1 cellular context compared by ENCODE assay signal in the genomic region with DNA sequence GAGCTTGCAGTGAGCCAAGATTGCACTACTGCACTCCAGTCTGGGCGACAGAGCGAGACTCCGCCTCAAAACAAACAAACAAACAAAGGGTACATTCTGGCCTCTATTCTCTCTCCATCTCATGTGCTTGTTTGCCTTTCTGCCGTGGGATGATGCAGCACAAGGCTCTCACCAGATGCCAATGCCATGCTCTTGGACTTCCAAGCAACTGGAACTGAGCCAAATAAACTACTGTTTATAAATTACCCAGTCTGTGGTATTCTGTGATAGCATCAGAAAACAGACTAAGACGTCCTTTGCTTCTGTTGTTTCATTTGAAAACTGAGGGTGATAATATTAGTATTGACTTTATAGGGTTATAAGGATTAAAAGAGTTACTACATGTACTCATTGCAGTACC.
TF ChIP-seq lines count a peak whose summit lies in the region.

No MANE protein-coding gene starts in this region.

TF ChIP-seq in HepG2, 621 proteins besides CTCF, POLR2A, EP300 and RAD21:
- TF ChIP-seq ZNF670 (CRISPR knock-in tag; IDR thresholded peaks at IDR 0.05; ENCODE audit: borderline replicate concordance) (no peak), JUND (CRISPR knock-in tag; IDR thresholded peaks at IDR 0.05) (no peak), NONO (IDR thresholded peaks at IDR 0.05) (no peak), NONO (CRISPR knock-in tag; conservative IDR thresholded peaks at IDR 0.05) (no peak), ZNF569 (CRISPR knock-in tag; IDR thresholded peaks at IDR 0.05; ENCODE audit: borderline replicate concordance) (no peak), FOXP1 (IDR thresholded peaks at IDR 0.05) (no peak), FOXP1 (CRISPR knock-in tag; IDR thresholded peaks at IDR 0.05) (no peak), PTBP1 (IDR thresholded peaks at IDR 0.05; ENCODE audit: low read depth, low read length, poor library complexity, severe bottlenecking) (no peak), NR1H2 (CRISPR knock-in tag; IDR thresholded peaks at IDR 0.05; ENCODE audit: borderline replicate concordance, low read depth) (no peak), ZKSCAN1 (IDR thresholded peaks at IDR 0.05; ENCODE audit: low read length) (no peak), ZNF543 (CRISPR knock-in tag; IDR thresholded peaks at IDR 0.05) (no peak)
- TF ChIP-seq, protein P1, sequence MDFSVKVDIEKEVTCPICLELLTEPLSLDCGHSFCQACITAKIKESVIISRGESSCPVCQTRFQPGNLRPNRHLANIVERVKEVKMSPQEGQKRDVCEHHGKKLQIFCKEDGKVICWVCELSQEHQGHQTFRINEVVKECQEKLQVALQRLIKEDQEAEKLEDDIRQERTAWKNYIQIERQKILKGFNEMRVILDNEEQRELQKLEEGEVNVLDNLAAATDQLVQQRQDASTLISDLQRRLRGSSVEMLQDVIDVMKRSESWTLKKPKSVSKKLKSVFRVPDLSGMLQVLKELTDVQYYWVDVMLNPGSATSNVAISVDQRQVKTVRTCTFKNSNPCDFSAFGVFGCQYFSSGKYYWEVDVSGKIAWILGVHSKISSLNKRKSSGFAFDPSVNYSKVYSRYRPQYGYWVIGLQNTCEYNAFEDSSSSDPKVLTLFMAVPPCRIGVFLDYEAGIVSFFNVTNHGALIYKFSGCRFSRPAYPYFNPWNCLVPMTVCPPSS (IDR thresholded peaks at IDR 0.05), result no peak
- TF ChIP-seq, protein P2, sequence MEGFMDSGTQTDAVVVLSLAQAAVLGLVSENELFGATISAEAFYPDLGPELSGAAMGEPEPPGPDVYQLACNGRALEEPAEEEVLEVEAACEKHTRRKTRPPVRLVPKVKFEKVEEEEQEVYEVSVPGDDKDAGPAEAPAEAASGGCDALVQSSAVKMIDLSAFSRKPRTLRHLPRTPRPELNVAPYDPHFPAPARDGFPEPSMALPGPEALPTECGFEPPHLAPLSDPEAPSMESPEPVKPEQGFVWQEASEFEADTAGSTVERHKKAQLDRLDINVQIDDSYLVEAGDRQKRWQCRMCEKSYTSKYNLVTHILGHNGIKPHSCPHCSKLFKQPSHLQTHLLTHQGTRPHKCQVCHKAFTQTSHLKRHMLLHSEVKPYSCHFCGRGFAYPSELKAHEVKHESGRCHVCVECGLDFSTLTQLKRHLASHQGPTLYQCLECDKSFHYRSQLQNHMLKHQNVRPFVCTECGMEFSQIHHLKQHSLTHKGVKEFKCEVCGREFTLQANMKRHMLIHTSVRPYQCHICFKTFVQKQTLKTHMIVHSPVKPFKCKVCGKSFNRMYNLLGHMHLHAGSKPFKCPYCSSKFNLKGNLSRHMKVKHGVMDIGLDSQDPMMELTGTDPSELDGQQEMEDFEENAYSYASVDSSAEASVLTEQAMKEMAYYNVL (CRISPR knock-in tag; IDR thresholded peaks at IDR 0.05; ENCODE audit: borderline replicate concordance), result no peak
